In the genomic region with DNA sequence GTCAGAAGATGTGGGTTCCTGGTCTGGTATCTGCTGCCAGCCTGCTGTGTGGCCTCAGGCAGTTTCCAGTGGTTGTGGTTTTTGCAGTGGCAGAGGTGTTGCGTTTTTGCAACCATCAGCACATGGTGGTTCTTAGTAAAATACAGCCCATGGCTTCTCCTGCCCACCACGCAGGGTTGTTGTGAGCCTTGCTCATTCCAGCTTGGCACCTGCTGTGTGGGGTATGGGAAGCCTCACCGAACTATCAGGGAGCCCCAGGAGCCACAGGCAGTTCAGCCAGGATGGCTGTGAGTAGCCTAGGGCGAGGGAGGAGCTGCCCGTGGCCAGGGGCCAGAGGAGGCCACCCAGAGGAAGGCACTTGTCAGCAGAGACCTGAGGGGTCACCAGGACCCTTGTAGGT, we compare ENCODE assay signal across 1 cellular context.
TF ChIP-seq lines count a peak whose summit lies in the region.

No MANE protein-coding gene starts in this region.

TF ChIP-seq in K562, 482 proteins besides CTCF, POLR2A, EP300 and RAD21:
- TF ChIP-seq FOXM1 (IDR thresholded peaks at IDR 0.05; ENCODE audit: low read depth) (no peak), FOXM1 (CRISPR knock-in tag; IDR thresholded peaks at IDR 0.05; ENCODE audit: low read depth) (no peak), CBX3 (IDR thresholded peaks at IDR 0.05; ENCODE audit: borderline replicate concordance in 1 of 2, low read length in 2 of 2) (peak; percentile 52 to 93; a peak in 1 of 3 replicates)
